ENCODE assay signal across 31 cellular contexts in genomic region chr2:158882297-158882696, GRCh38.
"Had no signal": no experiment of that assay in that cellular context is flagged by ENCODE, and none has a peak within 500 bp of the region (broad histone marks: within the 10 kb centered on the region; RNA-seq: fewer than 3 reads in every experiment).

No MANE protein-coding gene starts in this region.

- H3K9ac ChIP-seq: neural progenitor cell, parathyroid adenoma had no signal

- H3K4me1 Mint-ChIP-seq: naive thymus-derived CD8-positive, alpha-beta T cell; stimulated activated memory B cell treated with anti-CD40 and anti-IgM and Interleukin-4, amounts not matched to agents 10 μg/mL and 1 μg/mL and 100 μg/mL, for 72 hours had no signal

- H3K36me3 ChIP-seq: neural progenitor cell, ovary, spleen, suprapubic skin, tibial artery, transverse colon, upper lobe of right lung, uterus had no signal

- H3K4me2 ChIP-seq: neural progenitor cell, smooth muscle cell had no signal

- H3K27ac Mint-ChIP-seq: naive thymus-derived CD8-positive, alpha-beta T cell; natural killer cell treated with Interleukin-12 subunit alpha and Interleukin-12 subunit beta and Interleukin-15 and Interleukin-18, amount 100 ng/mL, for 72 hours; neural progenitor cell; progenitor cell of endocrine pancreas; stimulated activated memory B cell treated with anti-CD40 and anti-IgM and Interleukin-4, amounts not matched to agents 10 μg/mL and 1 μg/mL and 100 μg/mL, for 72 hours; type B pancreatic cell had no signal

- H3K27me3 Mint-ChIP-seq: stimulated activated naive CD8-positive, alpha-beta T cell treated with anti-CD3 and anti-CD28 coated beads, Interleukin-15, amount 100 ng/mL, for 72 hours; type B pancreatic cell had no signal

- H3K4me3 ChIP-seq: neural progenitor cell, ovary, psoas muscle, skin epidermis, smooth muscle cell, spleen, suprapubic skin, testis, tibial artery, transverse colon, upper lobe of right lung, uterus had no signal

- H3K9me3 Mint-ChIP-seq: natural killer cell treated with Interleukin-12 subunit alpha and Interleukin-12 subunit beta and Interleukin-15 and Interleukin-18, amount 100 ng/mL, for 72 hours; neural progenitor cell; stimulated activated memory B cell treated with anti-CD40 and anti-IgM and Interleukin-4, amounts not matched to agents 10 μg/mL and 1 μg/mL and 100 μg/mL, for 72 hours; stimulated activated naive CD8-positive, alpha-beta T cell treated with anti-CD3 and anti-CD28 coated beads, Interleukin-15, amount 100 ng/mL, for 72 hours; type B pancreatic cell had no signal

- ATAC-seq: naive thymus-derived CD8-positive, alpha-beta T cell; natural killer cell treated with Interleukin-12 subunit alpha and Interleukin-12 subunit beta and Interleukin-15 and Interleukin-18, amount 100 ng/mL, for 72 hours; psoas muscle; right cardiac atrium; sciatic nerve; stimulated activated memory B cell treated with anti-CD40 and anti-IgM and Interleukin-4, amounts not matched to agents 10 μg/mL and 1 μg/mL and 100 μg/mL, for 72 hours; stimulated activated naive CD8-positive, alpha-beta T cell treated with anti-CD3 and anti-CD28 coated beads, Interleukin-15, amount 100 ng/mL, for 72 hours; stimulated activated naive CD8-positive, alpha-beta T cell treated with anti-CD3 and anti-CD28 coated beads, Interleukin-15, Interleukin-2, amounts not matched to agents 100 U/mL and 50 U/mL, for 24 hours; upper lobe of right lung had no signal

- H3K79me2 ChIP-seq: parathyroid adenoma had no signal

- H3K4me3 Mint-ChIP-seq: naive thymus-derived CD8-positive, alpha-beta T cell; natural killer cell treated with Interleukin-12 subunit alpha and Interleukin-12 subunit beta and Interleukin-15 and Interleukin-18, amount 100 ng/mL, for 72 hours; neural progenitor cell; stimulated activated memory B cell treated with anti-CD40 and anti-IgM and Interleukin-4, amounts not matched to agents 10 μg/mL and 1 μg/mL and 100 μg/mL, for 72 hours; stimulated activated naive CD8-positive, alpha-beta T cell treated with anti-CD3 and anti-CD28 coated beads, Interleukin-15, amount 100 ng/mL, for 72 hours; type B pancreatic cell had no signal

- H3K36me3 Mint-ChIP-seq: naive thymus-derived CD8-positive, alpha-beta T cell; natural killer cell treated with Interleukin-12 subunit alpha and Interleukin-12 subunit beta and Interleukin-15 and Interleukin-18, amount 100 ng/mL, for 72 hours; neural progenitor cell; stimulated activated memory B cell treated with anti-CD40 and anti-IgM and Interleukin-4, amounts not matched to agents 10 μg/mL and 1 μg/mL and 100 μg/mL, for 72 hours; type B pancreatic cell had no signal

- DNase-seq: naive thymus-derived CD8-positive, alpha-beta T cell; occipital lobe; ovary; posterior cingulate gyrus; psoas muscle; right cardiac atrium; spleen; stimulated activated CD4-positive, alpha-beta T cell treated with anti-CD3 and anti-CD28 coated beads, Interleukin-12 subunit alpha, Interleukin-12 subunit beta, amount 100 ng/mL, for 4 hours; stimulated activated CD4-positive, alpha-beta T cell treated with anti-CD3 and anti-CD28 coated beads, Interleukin-1b, Interleukin-23, amount 100 ng/mL, for 48 hours; stimulated activated CD4-positive, alpha-beta T cell treated with anti-CD3 and anti-CD28 coated beads, Interleukin-4, amount 100 ng/mL, for 1 hour; stimulated activated CD4-positive, alpha-beta T cell treated with anti-CD3 and anti-CD28 coated beads, Interleukin-4, amount 100 ng/mL, for 4 hours; stimulated activated CD8-positive, alpha-beta memory T cell treated with anti-CD3 and anti-CD28 coated beads, Interleukin-4, amount 100 ng/mL, for 48 hours; stimulated activated naive CD4-positive, alpha-beta T cell; stimulated activated naive CD8-positive, alpha-beta T cell treated with anti-CD3 and anti-CD28 coated beads, Interleukin-15, amount 100 ng/mL, for 72 hours; stimulated activated naive CD8-positive, alpha-beta T cell treated with anti-CD3 and anti-CD28 coated beads, Interleukin-15, Interleukin-2, amounts not matched to agents 100 U/mL and 50 U/mL, for 24 hours; substantia nigra; testis; tibial artery; transverse colon; upper lobe of right lung; uterus had no signal

- H3K27ac ChIP-seq: neural progenitor cell, ovary, parathyroid adenoma, psoas muscle, skin epidermis, spleen, suprapubic skin, testis, tibial artery, transverse colon, upper lobe of right lung, uterus had no signal

- H3K4me1 ChIP-seq: neural progenitor cell, psoas muscle, spleen, testis, tibial artery, transverse colon, upper lobe of right lung, uterus had no signal

- H2AFZ ChIP-seq: neural progenitor cell, parathyroid adenoma had no signal

- H3K9me3 ChIP-seq: ovary, psoas muscle, spleen, suprapubic skin, testis, tibial artery, transverse colon, upper lobe of right lung, uterus had no signal

- H3K27me3 ChIP-seq: neural progenitor cell, ovary, suprapubic skin, testis, transverse colon, upper lobe of right lung, uterus had no signal
